8 cellular contexts compared by ENCODE assay signal in the genomic region with DNA sequence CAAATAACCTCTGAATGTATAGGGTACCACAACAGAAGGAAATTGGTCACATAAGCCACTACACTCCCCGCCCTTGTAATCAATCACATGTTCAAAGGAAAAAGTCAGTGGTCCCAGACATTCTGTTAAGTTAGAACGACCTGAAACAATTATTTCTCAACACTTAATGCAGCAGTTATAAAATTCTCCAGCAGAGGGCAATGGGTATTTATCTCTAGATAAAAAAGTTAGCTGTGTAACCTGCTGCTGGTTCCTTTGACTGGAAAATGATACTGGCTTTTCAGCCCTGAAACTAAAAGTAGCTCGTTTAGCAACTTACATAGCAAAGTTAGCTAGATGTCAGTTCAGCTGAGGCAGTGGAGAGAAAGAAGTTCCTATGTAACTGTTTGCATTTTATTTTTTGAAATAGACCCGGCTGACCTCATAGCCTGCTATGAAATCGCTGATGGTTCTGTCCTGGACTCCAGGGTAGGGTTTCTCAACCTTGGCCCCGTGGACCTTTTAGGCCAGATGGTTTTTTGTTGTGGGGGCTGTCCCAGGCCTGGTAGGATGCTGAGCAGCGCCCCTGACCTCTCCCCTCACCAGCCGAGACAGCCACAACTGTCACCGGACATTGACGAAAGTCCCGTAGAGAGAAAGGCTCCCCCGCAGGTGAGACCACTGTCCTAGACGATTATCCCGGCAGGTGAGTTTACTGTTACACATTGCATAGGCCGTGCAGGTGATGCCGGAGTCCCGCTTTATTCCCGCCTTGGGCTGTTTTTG. TPM values are rescaled to one million over a fixed set of nuclear protein-coding genes. Genes with fewer than 3 reads are reported as not detected.
DNase-seq lines count a peak whose midpoint lies in the region; TF ChIP-seq lines count a peak whose summit lies in the region.

No MANE protein-coding gene starts in this region.

- H2BK120ac ChIP-seq in H9 (ENCODE audit: low read depth, low read length, poor library complexity, severe bottlenecking), result no peak overlapping the region

- H3K9ac ChIP-seq in H9 (ENCODE audit: extremely low read depth, insufficient read length, low read length), result no peak overlapping the region

- H3K9me3 Mint-ChIP-seq in H9 (peaks cover 0 to 4% of the 10 kb centered on the region in 2 experiments; a peak in 3 of 5 replicates), brain (peaks cover 0 to 12% (median 5%) of the 10 kb centered on the region in 5 experiments), type B pancreatic cell (peaks cover 5% of the 10 kb centered on the region)

- H4K91ac ChIP-seq in H9 (ENCODE audit: insufficient read length, low read depth, low read length), result no peak overlapping the region

- no peak overlapping the region for H2BK15ac ChIP-seq in H9 (ENCODE audit: low read depth, low read length)

- H2BK5ac ChIP-seq in H9 (ENCODE audit: insufficient read length, low read length), result no peak overlapping the region

- H3K79me1 ChIP-seq in H9 (ENCODE audit: insufficient read depth, low read depth, low read length, poor library complexity, severe bottlenecking), result no peaks in the 10 kb centered on the region

- H2BK20ac ChIP-seq in H9 (ENCODE audit: low read depth, low read length, poor library complexity, severe bottlenecking), result no peak overlapping the region

- H3K79me2 ChIP-seq in H9 (ENCODE audit: insufficient read depth, low read length), result no peaks in the 10 kb centered on the region

- H4K8ac ChIP-seq in H9 (replicated peaks; ENCODE audit: insufficient read length, low read depth, low read length), result no peak overlapping the region

- H3K27me3 ChIP-seq in H9 (ENCODE audit: insufficient read depth, low read length), result no peaks in the 10 kb centered on the region

- H3K36me3 Mint-ChIP-seq in H9 (ENCODE audit: insufficient read depth in 1 of 3, low read depth in 3 of 3), result no peaks in the 10 kb centered on the region
- no peaks in the 10 kb centered on the region for H3K36me3 Mint-ChIP-seq in brain
- no peaks in the 10 kb centered on the region for H3K36me3 Mint-ChIP-seq in type B pancreatic cell

- DNase-seq in SKM-1 treated with dmso at 0.1 percent for 144 hours (lab: John Stamatoyannopoulos, UW; ENCODE audit: unreplicated experiment), result peak; percentile 34
- no peak for DNase-seq in SKM-1 (lab: John Stamatoyannopoulos, UW; ENCODE audit: unreplicated experiment)
- DNase-seq in H9, result no peak
- peak; percentile 38 for DNase-seq in NCI-H345 (lab: John Stamatoyannopoulos, UW)
- peak; percentile 77 for DNase-seq in kidney tubule cell (ENCODE audit: low spot score)
- no peak for DNase-seq in type B pancreatic cell (ENCODE audit: extremely low spot score, unreplicated experiment)
- no peak for DNase-seq in mucosa of gallbladder (ENCODE audit: low spot score)

- H3K27me3 Mint-ChIP-seq in H9 (ENCODE audit: low read depth) (no peaks in the 10 kb centered on the region; the same call in none of the 2 replicates), brain (peaks cover 10% of the 10 kb centered on the region), type B pancreatic cell (peaks cover 6% of the 10 kb centered on the region)

- H4K5ac ChIP-seq in H9 (ENCODE audit: insufficient read length, low read depth, low read length), result no peak overlapping the region

- H3K4ac ChIP-seq in H9 (ENCODE audit: low read depth, low read length), result no peak overlapping the region

- no peak overlapping the region for H3T11ph ChIP-seq in H9 (ENCODE audit: low read length)

- H3K9me3 ChIP-seq in H9 (ENCODE audit: control insufficient read depth, low read depth, low read length), result no peaks in the 10 kb centered on the region

- H3K56ac ChIP-seq in H9 (ENCODE audit: insufficient read length, low read depth, low read length), result no peak overlapping the region

- no peak overlapping the region for H2AK5ac ChIP-seq in H9 (ENCODE audit: insufficient read length, low read length)

- no peak overlapping the region for H3K27ac ChIP-seq in H9 (ENCODE audit: insufficient read length, low read depth, low read length)

- H3K4me1 Mint-ChIP-seq in H9, result peaks cover 6 to 7% of the 10 kb centered on the region in 2 experiments; a peak in 2 of 4 replicates
- no peaks in the 10 kb centered on the region for H3K4me1 Mint-ChIP-seq in brain
- peaks cover 6% of the 10 kb centered on the region for H3K4me1 Mint-ChIP-seq in type B pancreatic cell (ENCODE audit: unreplicated experiment)

- no peaks in the 10 kb centered on the region for H3K4me1 ChIP-seq in H9 (ENCODE audit: insufficient read depth, low read length)

- no peak overlapping the region for H2AFZ ChIP-seq in H9 (ENCODE audit: low read length)

- no peaks in the 10 kb centered on the region for H4K20me1 ChIP-seq in H9 (ENCODE audit: control insufficient read depth, insufficient read depth, insufficient read length)

- no peak overlapping the region for H3K4me2 ChIP-seq in H9 (ENCODE audit: insufficient read depth, insufficient read length, low read length)

- no peak overlapping the region for H3K23ac ChIP-seq in H9 (ENCODE audit: insufficient read length, low read depth, low read length)

- no peak overlapping the region for H3K14ac ChIP-seq in H9 (ENCODE audit: insufficient read depth, low read length)

- H2BK12ac ChIP-seq in H9 (ENCODE audit: insufficient read length, low read depth, low read length), result no peak overlapping the region

- no peak overlapping the region for H3K27ac Mint-ChIP-seq in H9
- H3K27ac Mint-ChIP-seq in brain, result peak overlapping the region in 1 of 5 experiments; percentile 4
- H3K27ac Mint-ChIP-seq in type B pancreatic cell, result peak overlapping the region; percentile 86

- WGBS in H9 (ENCODE audit: extremely low coverage, insufficient read length, low lambda C conversion rate), result no CpG with 5 or more reads among the region's 18 CpGs

- H3K4me3 Mint-ChIP-seq in H9 (no peak overlapping the region), brain (no peak overlapping the region), type B pancreatic cell (peak overlapping the region; percentile 25)

- H3K18ac ChIP-seq in H9 (ENCODE audit: insufficient read length, low read depth, low read length), result no peak overlapping the region

- no peaks in the 10 kb centered on the region for H3K23me2 ChIP-seq in H9 (ENCODE audit: insufficient read length, low read depth, low read length, poor library complexity, severe bottlenecking)

- TF ChIP-seq CTCF in H9 (conservative IDR thresholded peaks at IDR 0.05) (peak; percentile 80), brain (conservative IDR thresholded peaks at IDR 0.05) (peak; percentile 78 to 83), type B pancreatic cell (conservative IDR thresholded peaks at IDR 0.05) (peak; percentile 86)

RNA-seq across cellular contexts. Expression of gene PROSER2, which starts 40.2 kb away (rescaled TPM):
- 10.6 and 13.7 TPM in 2 replicates for total RNA-seq in H9 (2021)
- 0.63 TPM for polyA plus RNA-seq in brain (ENCODE audit: insufficient read depth, low read depth, low replicate concordance)
- 6.7 and 12.6 TPM in 2 replicates for total RNA-seq in type B pancreatic cell (ENCODE audit: low replicate concordance)
- total RNA-seq in mucosa of gallbladder, result 8.8 TPM

RNA-seq across cellular contexts. Expression of gene ECHDC3, which starts 40.8 kb away (rescaled TPM):
- total RNA-seq in H9 (2021) (8.0 and 9.3 TPM in 2 replicates), type B pancreatic cell (ENCODE audit: low replicate concordance) (4.0 and 6.1 TPM in 2 replicates), mucosa of gallbladder (4.1 TPM)
- polyA plus RNA-seq in brain (ENCODE audit: insufficient read depth, low read depth, low replicate concordance), result 19.5 TPM

Comparison
In these comparisons a context has a peak if more than half of its experiments do, and no peak if none do; other contexts are left out.
1. DNase-seq: peak in SKM-1 treated with dmso at 0.1 percent for 144 hours (single experiment), NCI-H345 (single experiment) and kidney tubule cell (single experiment); none in SKM-1 (single experiment), H9 (single experiment), type B pancreatic cell (single experiment) and mucosa of gallbladder (single experiment).
2. Peak in every context shown above with its lines, with median percentiles within 50 percentile points of each other: CTCF ChIP-seq.